ENCODE assay signal across 11 cellular contexts in genomic region chr6:139369068-139369467, GRCh38. TPM values are rescaled to one million over a fixed set of nuclear protein-coding genes. Genes with fewer than 3 reads are reported as not detected.
DNase-seq lines count a peak whose midpoint lies in the region; ATAC-seq, FAIRE-seq and TF ChIP-seq lines count a peak whose summit lies in the region.
"Had no signal": no experiment of that assay in that cellular context is flagged by ENCODE, and none has a peak within 500 bp of the region (broad histone marks: within the 10 kb centered on the region; RNA-seq: fewer than 3 reads in every experiment).

No MANE protein-coding gene starts in this region.

- H4K91ac ChIP-seq in H9 (ENCODE audit: insufficient read length, low read depth, low read length) = no peak overlapping the region

- H3K4me3 ChIP-seq in A673 (ENCODE audit: low read depth, low read length, poor library complexity, severe bottlenecking) = peak overlapping the region; percentile 87
- H3K4me3 ChIP-seq in K562 = no peak overlapping the region
- H3K4me3 ChIP-seq in naive thymus-derived CD4-positive, alpha-beta T cell (ENCODE audit: low read length) = no peak overlapping the region
- H3K4me3 ChIP-seq: SJSA1 had no signal

- no peaks in the 10 kb centered on the region; the same call in 1 of the 2 replicates for H3K27me3 Mint-ChIP-seq in H9 (ENCODE audit: low read depth)
- peaks cover 0 to 2% (median 0%) of the 10 kb centered on the region in 5 donors for H3K27me3 Mint-ChIP-seq in naive thymus-derived CD4-positive, alpha-beta T cell
- H3K27me3 Mint-ChIP-seq in progenitor cell of endocrine pancreas = no peaks in the 10 kb centered on the region

- peaks cover 42% of the 10 kb centered on the region for H3K36me3 ChIP-seq in A673 (ENCODE audit: insufficient read depth, low read length, poor library complexity, severe bottlenecking)
- H3K36me3 ChIP-seq in K562 (ENCODE audit: control insufficient read depth, insufficient read depth, low read length) = peaks cover 26% of the 10 kb centered on the region
- H3K36me3 ChIP-seq in naive thymus-derived CD4-positive, alpha-beta T cell (ENCODE audit: control insufficient read depth in 2 of 3, insufficient read depth in 3 of 3, low read length in 3 of 3) = peaks cover 0 to 8% (median 0%) of the 10 kb centered on the region in 3 experiments

- H3K23me2 ChIP-seq in H9 (ENCODE audit: insufficient read length, low read depth, low read length, poor library complexity, severe bottlenecking) = no peaks in the 10 kb centered on the region

- H2BK120ac ChIP-seq in H9 (ENCODE audit: low read depth, low read length, poor library complexity, severe bottlenecking) = no peak overlapping the region

- FAIRE-seq in K562 (lab: Jason Lieb, UNC) (no peak), HTR-8/SVneo (lab: Jason Lieb, UNC) (no peak)

- peak overlapping the region; percentile 50 to 54 for H3K4me3 Mint-ChIP-seq in H9
- H3K4me3 Mint-ChIP-seq in naive thymus-derived CD4-positive, alpha-beta T cell = peak overlapping the region in 3 of 10 donors; percentile 96 to 100 (median 98)
- H3K4me3 Mint-ChIP-seq in progenitor cell of endocrine pancreas (ENCODE audit: low read depth) = no peak overlapping the region

- no peak overlapping the region for H3K18ac ChIP-seq in H9 (ENCODE audit: insufficient read length, low read depth, low read length)

- no peaks in the 10 kb centered on the region for H4K20me1 ChIP-seq in H9 (ENCODE audit: control insufficient read depth, insufficient read depth, insufficient read length)
- H4K20me1 ChIP-seq in K562 (replicated peaks; ENCODE audit: control insufficient read depth, insufficient read depth, low read length) = peaks cover 17% of the 10 kb centered on the region

- peaks cover 5% of the 10 kb centered on the region; the same call in 1 of the 2 replicates for H3K79me2 ChIP-seq in H9 (ENCODE audit: insufficient read depth, low read length)
- peaks cover 34% of the 10 kb centered on the region for H3K79me2 ChIP-seq in K562 (ENCODE audit: control insufficient read depth, insufficient read depth, low read length)

- no peak overlapping the region for H3K4ac ChIP-seq in H9 (ENCODE audit: low read depth, low read length)

- CTCF ChIA-PET in A673 (lab: Charles Lee) = interaction anchor here (0.6 to 1.4 kb wide), 7 partner anchors 150 to 1552 kb away, joined by 3 to 9 read pairs (median 4); no protein-coding TSS in a partner anchor
- CTCF ChIA-PET in K562 (lab: Yijun Ruan, JAX; ENCODE audit: low intra/inter-chr PET ratio) = interaction anchor here (0.9 to 1.8 kb wide), 2 partner anchors 539 to 628 kb away, joined by 3 to 11 read pairs; no protein-coding TSS in a partner anchor
- CTCF ChIA-PET in naive thymus-derived CD4-positive, alpha-beta T cell (lab: Charles Lee) = interaction anchor here (0.7 to 3.4 kb wide), 23 partner anchors 9 to 1072 kb away, joined by 3 to 49 read pairs (median 3); partner anchors contain the start of gene TXLNB

- H2BK5ac ChIP-seq in H9 (ENCODE audit: insufficient read length, low read length) = no peak overlapping the region

- POLR2A ChIA-PET in A673 (lab: Charles Lee; ENCODE audit: low non-redundant PET) = interaction anchor here (1.2 to 1.4 kb wide), 2 partner anchors 678 to 917 kb away, joined by 4 read pairs; no protein-coding TSS in a partner anchor
- POLR2A ChIA-PET in K562 (lab: Yijun Ruan, JAX) = interaction anchor here (0.6 to 1.7 kb wide), 5 partner anchors 137 to 1253 kb away, joined by 3 to 5 read pairs (median 4); no protein-coding TSS in a partner anchor
- POLR2A ChIA-PET in naive thymus-derived CD4-positive, alpha-beta T cell (lab: Charles Lee) = interaction anchor here (0.6 to 1.8 kb wide), 9 partner anchors 26 to 384 kb away, joined by 3 to 12 read pairs (median 3); partner anchors contain the start of gene TXLNB

- no peak for TF ChIP-seq RAD21 in K562 (CRISPR knock-in tag; conservative IDR thresholded peaks at IDR 0.05 in 1 of 2, IDR thresholded peaks at IDR 0.05 in 1 of 2)

- H3K27ac ChIP-seq in A673 (ENCODE audit: low read depth, low read length, poor library complexity, severe bottlenecking) (peak overlapping the region; percentile 96), H9 (ENCODE audit: insufficient read length, low read depth, low read length) (peak overlapping the region; percentile 11), K562 (ENCODE audit: extremely low read depth, low read depth, low read length) (no peak overlapping the region)
- H3K27ac ChIP-seq in naive thymus-derived CD4-positive, alpha-beta T cell (ENCODE audit: low read depth, low read length) = peak overlapping the region; percentile 26
- H3K27ac ChIP-seq: SJSA1 had no signal

- intact Hi-C loops in A673 (cut with micrococcal nuclease; ENCODE audit: unreplicated experiment) = loop anchor here (1.0 to 10.0 kb wide), 6 partner anchors 384 to 1072 kb away; partner anchors contain the start of gene REPS1
- intact Hi-C loops in K562 (cut with micrococcal nuclease) = loop anchor here (1.0 to 10.0 kb wide), 4 partner anchors 558 to 1553 kb away; no protein-coding TSS in a partner anchor
- intact Hi-C loops in naive thymus-derived CD4-positive, alpha-beta T cell (cut with micrococcal nuclease) = loop anchor here (1.0 to 5.0 kb wide), 4 partner anchors 526 to 777 kb away; no protein-coding TSS in a partner anchor

- peak overlapping the region; percentile 45 for H3K4me2 ChIP-seq in H9 (ENCODE audit: insufficient read depth, insufficient read length, low read length)
- H3K4me2 ChIP-seq in K562 (ENCODE audit: insufficient read depth, low read length) = no peak overlapping the region

- no peak overlapping the region for H4K8ac ChIP-seq in H9 (replicated peaks; ENCODE audit: insufficient read length, low read depth, low read length)

- WGBS in H9 (ENCODE audit: extremely low coverage, insufficient read length, low lambda C conversion rate) = no CpG with 5 or more reads among the region's 2 CpGs
- WGBS in K562 (ENCODE audit: insufficient coverage, low coverage, missing lambda C conversion rate) = 45% methylated on average over 2 of the region's 2 CpGs

- H3K4me1 ChIP-seq in A673 (ENCODE audit: insufficient read depth, low read length, poor library complexity, severe bottlenecking) = peaks cover 46% of the 10 kb centered on the region
- H3K4me1 ChIP-seq in H9 (ENCODE audit: insufficient read depth, low read length) = no peaks in the 10 kb centered on the region; the same call in 1 of the 2 replicates
- peaks cover 11 to 24% of the 10 kb centered on the region in 2 experiments for H3K4me1 ChIP-seq in K562 (replicated peaks in 1 of 2; ENCODE audit: control insufficient read depth in 2 of 2, insufficient read depth in 2 of 2, low read length in 2 of 2)
- H3K4me1 ChIP-seq in naive thymus-derived CD4-positive, alpha-beta T cell (ENCODE audit: control insufficient read depth in 2 of 2, insufficient read depth in 2 of 2, low read length in 2 of 2) = peaks cover 25 to 42% of the 10 kb centered on the region in 2 donors

- no peaks in the 10 kb centered on the region for H3K79me1 ChIP-seq in H9 (ENCODE audit: insufficient read depth, low read depth, low read length, poor library complexity, severe bottlenecking)

- no peak overlapping the region for H2BK15ac ChIP-seq in H9 (ENCODE audit: low read depth, low read length)

- peak overlapping the region; percentile 85 to 100 (median 99) for H3K27ac Mint-ChIP-seq in H9
- peak overlapping the region in 8 of 9 donors; percentile 52 to 100 (median 98) for H3K27ac Mint-ChIP-seq in naive thymus-derived CD4-positive, alpha-beta T cell
- no peak overlapping the region for H3K27ac Mint-ChIP-seq in progenitor cell of endocrine pancreas

- H3T11ph ChIP-seq in H9 (ENCODE audit: low read length) = no peak overlapping the region

- H2BK20ac ChIP-seq in H9 (ENCODE audit: low read depth, low read length, poor library complexity, severe bottlenecking) = no peak overlapping the region

- H3K36me3 Mint-ChIP-seq in H9 (ENCODE audit: insufficient read depth in 1 of 3, low read depth in 3 of 3) = peaks cover 19 to 34% (median 28%) of the 10 kb centered on the region in 3 experiments
- H3K36me3 Mint-ChIP-seq in naive thymus-derived CD4-positive, alpha-beta T cell = peaks cover under 1 to 26% (median 10%) of the 10 kb centered on the region in 5 donors
- peaks cover 4% of the 10 kb centered on the region for H3K36me3 Mint-ChIP-seq in progenitor cell of endocrine pancreas (ENCODE audit: insufficient read depth)

- no peak overlapping the region for H2AFZ ChIP-seq in H9 (ENCODE audit: low read length)
- H2AFZ ChIP-seq in K562 (ENCODE audit: low read depth, low read length) = no peak overlapping the region

- ATAC-seq in K562 = no peak
- no peak for ATAC-seq in naive thymus-derived CD4-positive, alpha-beta T cell
- ATAC-seq in HG02642 (IDR thresholded peaks at IDR 0.05; ENCODE audit: poor library complexity, unreplicated experiment) = no peak
- no peak for ATAC-seq in GM19467 (IDR thresholded peaks at IDR 0.05; ENCODE audit: unreplicated experiment)
- ATAC-seq: activated naive CD4-positive, alpha-beta T cell treated with anti-CD3 and anti-CD28 coated beads, Interleukin-2, amount 50 U/mL, for 72 hours had no signal

- H3K9me3 ChIP-seq in A673 (ENCODE audit: low read depth, low read length, poor library complexity, severe bottlenecking) (no peaks in the 10 kb centered on the region), H9 (ENCODE audit: control insufficient read depth, low read depth, low read length) (no peaks in the 10 kb centered on the region), K562 (replicated peaks; ENCODE audit: control insufficient read depth, insufficient read depth, low read depth, low read length) (no peaks in the 10 kb centered on the region)
- no peaks in the 10 kb centered on the region for H3K9me3 ChIP-seq in naive thymus-derived CD4-positive, alpha-beta T cell (ENCODE audit: control insufficient read depth in 2 of 3, low read length in 3 of 3)
- H3K9me3 ChIP-seq: SJSA1 had no signal

- DNase-seq in A673 (ENCODE audit: low spot score) (peak; percentile 57), H9 (peak; percentile 33), K562 (ENCODE audit: extremely low read depth in 1 of 4, low spot score in 3 of 4) (no peak), HTR-8/SVneo (ENCODE audit: insufficient read length, low spot score) (no peak), progenitor cell of endocrine pancreas (ENCODE audit: low spot score, unreplicated experiment) (no peak)
- no peak for DNase-seq in naive thymus-derived CD4-positive, alpha-beta T cell
- DNase-seq: stimulated activated CD4-positive, alpha-beta T cell treated with anti-CD3 and anti-CD28 coated beads, Interleukin-2, amount 100 ng/mL, for 48 hours had no signal

- H3K23ac ChIP-seq in H9 (ENCODE audit: insufficient read length, low read depth, low read length) = no peak overlapping the region

- no peaks in the 10 kb centered on the region for H3K9me1 ChIP-seq in K562 (ENCODE audit: control insufficient read depth, insufficient read depth, low read length)

- TF ChIP-seq EP300 in K562 (IDR thresholded peaks at IDR 0.05; ENCODE audit: low read length) = no peak

- H3K56ac ChIP-seq in H9 (ENCODE audit: insufficient read length, low read depth, low read length) = no peak overlapping the region

- BruUV-seq in A673 (replicated peaks; lab: Mats Ljungman, UMichigan) (no TSS peak), K562 (replicated peaks; lab: Mats Ljungman, UMichigan) (no TSS peak)

- in situ Hi-C loops in K562 (cut with MboI) = loop anchor here (5.0 to 10.0 kb wide), 3 partner anchors 626 to 1254 kb away; no protein-coding TSS in a partner anchor

- TF ChIP-seq POLR2A in K562 (conservative IDR thresholded peaks at IDR 0.05) = no peak

- TF ChIP-seq CTCF in A673 (conservative IDR thresholded peaks at IDR 0.05; ENCODE audit: low read depth, low read length) (no peak), H9 (conservative IDR thresholded peaks at IDR 0.05) (no peak), K562 (IDR thresholded peaks at IDR 0.05 in 2 of 3, conservative IDR thresholded peaks at IDR 0.05 in 1 of 3; ENCODE audit: insufficient read depth in 2 of 3, low read depth in 1 of 3, low read length in 3 of 3) (no peak), progenitor cell of endocrine pancreas (IDR thresholded peaks at IDR 0.05; ENCODE audit: unreplicated experiment) (no peak)

- H2AK5ac ChIP-seq in H9 (ENCODE audit: insufficient read length, low read length) = no peak overlapping the region

- H4K5ac ChIP-seq in H9 (ENCODE audit: insufficient read length, low read depth, low read length) = no peak overlapping the region

- no peaks in the 10 kb centered on the region for H3K27me3 ChIP-seq in A673 (replicated peaks; ENCODE audit: insufficient read depth, low read depth, low read length, poor library complexity)
- no peaks in the 10 kb centered on the region for H3K27me3 ChIP-seq in H9 (ENCODE audit: insufficient read depth, low read length)
- H3K27me3 ChIP-seq in K562 (ENCODE audit: control insufficient read depth in 2 of 2, insufficient read depth in 2 of 2, low read length in 2 of 2) = no peaks in the 10 kb centered on the region
- no peaks in the 10 kb centered on the region for H3K27me3 ChIP-seq in naive thymus-derived CD4-positive, alpha-beta T cell (ENCODE audit: control insufficient read depth in 2 of 2, insufficient read depth in 2 of 2, low read length in 2 of 2)

- H2BK12ac ChIP-seq in H9 (ENCODE audit: insufficient read length, low read depth, low read length) = no peak overlapping the region

- H3K9me3 Mint-ChIP-seq in H9 = peaks cover 0 to 9% of the 10 kb centered on the region in 2 experiments; a peak in 2 of 5 replicates
- peaks cover 0 to 9% (median 0%) of the 10 kb centered on the region in 11 donors for H3K9me3 Mint-ChIP-seq in naive thymus-derived CD4-positive, alpha-beta T cell
- no peaks in the 10 kb centered on the region for H3K9me3 Mint-ChIP-seq in progenitor cell of endocrine pancreas (ENCODE audit: low read depth)
- H3K9me3 Mint-ChIP-seq: activated naive CD4-positive, alpha-beta T cell treated with anti-CD3 and anti-CD28 coated beads, Interleukin-2, amount 50 U/mL, for 72 hours had no signal

- H3K14ac ChIP-seq in H9 (ENCODE audit: insufficient read depth, low read length) = no peak overlapping the region

- no peak overlapping the region for H3K9ac ChIP-seq in H9 (ENCODE audit: extremely low read depth, insufficient read length, low read length)
- no peak overlapping the region for H3K9ac ChIP-seq in K562 (ENCODE audit: insufficient read depth in 1 of 2, low read depth in 2 of 2, low read length in 2 of 2)

- H3K4me1 Mint-ChIP-seq in H9 = peaks cover 69 to 70% of the 10 kb centered on the region in 2 experiments
- peaks cover 29 to 59% (median 57%) of the 10 kb centered on the region in 7 donors for H3K4me1 Mint-ChIP-seq in naive thymus-derived CD4-positive, alpha-beta T cell
- peaks cover 40% of the 10 kb centered on the region for H3K4me1 Mint-ChIP-seq in progenitor cell of endocrine pancreas (ENCODE audit: low read depth)

RNA-seq across cellular contexts. Expression of gene CITED2, which starts 5.4 kb away (rescaled TPM):
- total RNA-seq in A673 (2021) (365 and 437 TPM in 2 replicates), H9 (2021) (107 and 110 TPM in 2 replicates), K562 (2014; rRNA removed) (56.6 and 80.0 TPM in 2 replicates), K562 (2014; rRNA removed; fragmentation: Illumina TruSeq; extraction: Trizol) (15.3 and 18.2 TPM in 2 replicates), K562 (2015; rRNA removed; fragmentation: Illumina TruSeq; extraction: Trizol) (12.0 and 13.5 TPM in 2 replicates), K562 (2021) (80.9 and 86.1 TPM in 2 replicates), progenitor cell of endocrine pancreas (42.6 and 47.5 TPM in 2 replicates)
- total RNA-seq in K562 (2011; cell fraction: chromatin; rRNA removed; ENCODE audit: low replicate concordance) = 15.3 and 17.8 TPM in 2 replicates
- total RNA-seq in K562 (2011; cell fraction: nucleolus; rRNA removed) = 22.8 and 25.8 TPM in 2 replicates
- total RNA-seq in K562 (2011; cell fraction: nucleoplasm; rRNA removed) = 18.8 and 19.2 TPM in 2 replicates
- polyA plus RNA-seq in K562 (2011; rRNA removed) (17.5 and 44.7 TPM in 2 replicates), K562 (2014; fragmentation: Illumina TruSeq; extraction: Trizol) (43.4 and 44.8 TPM in 2 replicates), K562 (2014; fragmentation: Nextera tagmentation; extraction: Ambion mirVana) (under 1 TPM; 0.21 to 0.43 TPM), K562 (2014; rRNA removed) (34.2 and 34.8 TPM in 2 replicates)
- polyA plus RNA-seq in K562 (2011; cell fraction: cytosol; rRNA removed) = 24.9 and 64.7 TPM in 2 replicates
- 35.6 and 45.1 TPM in 2 replicates for polyA plus RNA-seq in K562 (2011; cell fraction: nucleus; rRNA removed)
- 30.8 and 32.8 TPM in 2 replicates for polyA plus RNA-seq in K562 (2012)
- polyA minus RNA-seq in K562 (2011; rRNA and poly(A)+ RNA removed) = 8.4 and 17.5 TPM in 2 replicates
- 22.9 and 45.5 TPM in 2 replicates for polyA minus RNA-seq in K562 (2011; cell fraction: cytosol; rRNA and poly(A)+ RNA removed)
- 19.1 and 55.8 TPM in 2 replicates for polyA minus RNA-seq in K562 (2011; cell fraction: nucleus; rRNA and poly(A)+ RNA removed)
- 100 to 1,000 TPM in 4 of 5 experiments, 10 to 100 TPM in 1; 58.8 to 152 (median 118) TPM for total RNA-seq in naive thymus-derived CD4-positive, alpha-beta T cell
- polyA plus RNA-seq in naive thymus-derived CD4-positive, alpha-beta T cell = 10 to 100 TPM; 30.6 to 35.9 TPM

Comparison
In these comparisons a context has a peak if more than half of its experiments do, and no peak if none do; other contexts are left out.
1. DNase-seq: peak in A673 (single experiment) and H9 (single experiment); none in K562 (0 of 4), naive thymus-derived CD4-positive, alpha-beta T cell (0 of 9), HTR-8/SVneo (single experiment) and progenitor cell of endocrine pancreas (single experiment).